25 cellular contexts compared by ENCODE assay signal in genomic region chr13:36548129-36548528, GRCh38.
DNase-seq lines count a peak whose midpoint lies in the region; ATAC-seq and TF ChIP-seq lines count a peak whose summit lies in the region.
"Had no signal": no experiment of that assay in that cellular context is flagged by ENCODE, and none has a peak within 500 bp of the region (broad histone marks: within the 10 kb centered on the region; RNA-seq: fewer than 3 reads in every experiment).

No MANE protein-coding gene starts in this region.

- H3K4me1 ChIP-seq in right atrium auricular region (peaks cover 0 to 4% of the 10 kb centered on the region in 2 donors), psoas muscle (no peaks in the 10 kb centered on the region)
- H3K4me1 ChIP-seq: HAP-1, left lung had no signal

- H3K9me3 ChIP-seq in right atrium auricular region: no peaks in the 10 kb centered on the region
- H3K9me3 ChIP-seq in psoas muscle: no peaks in the 10 kb centered on the region
- H3K9me3 ChIP-seq: HAP-1, left lung, ovary had no signal

- no peak overlapping the region for H3K4me3 ChIP-seq in right atrium auricular region
- no peak overlapping the region for H3K4me3 ChIP-seq in psoas muscle
- H3K4me3 ChIP-seq: HAP-1, left lung, ovary, SK-N-MC, skin epidermis had no signal

- H3K27me3 ChIP-seq in right atrium auricular region (no peaks in the 10 kb centered on the region), psoas muscle (ENCODE audit: insufficient read depth in 3 of 3, low read length in 2 of 3) (no peaks in the 10 kb centered on the region)
- H3K27me3 ChIP-seq: left lung, ovary had no signal

- peak; percentile 62 for ATAC-seq in Right ventricle myocardium inferior
- ATAC-seq in psoas muscle: no peak
- ATAC-seq: activated CD4-positive, CD25-positive, alpha-beta regulatory T cell treated with anti-CD3 and anti-CD28 coated beads, Interleukin-2, amount 50 U/mL, for 24 hours; CD8-positive, alpha-beta T cell; left lung; stimulated activated memory B cell treated with anti-CD40 and anti-IgM and Interleukin-4, amounts not matched to agents 10 μg/mL and 1 μg/mL and 100 μg/mL, for 72 hours had no signal

- no peak for DNase-seq in Right ventricle myocardium inferior (ENCODE audit: missing footprints)
- DNase-seq in right atrium auricular region (ENCODE audit: low spot score): no peak
- DNase-seq in NCI-H1930 (lab: John Stamatoyannopoulos, UW): peak; percentile 30 to 53
- peak; percentile 18 to 40 for DNase-seq in SHP77 (lab: John Stamatoyannopoulos, UW)
- peak; percentile 16 for DNase-seq in myocyte (ENCODE audit: low read depth)
- no peak for DNase-seq in psoas muscle
- DNase-seq in dermis blood vessel endothelial cell: no peak
- DNase-seq in activated CD4-positive, alpha-beta T cell treated with anti-CD3 and anti-CD28 coated beads, Interleukin-2, amount 50 U/mL, for 48 hours: no peak
- DNase-seq: ACHN; activated CD4-positive, alpha-beta memory T cell treated with anti-CD3 and anti-CD28 coated beads, Interleukin-2, amount 10 ng/mL, durations not matched to agents 7 days and 5 days; activated naive CD4-positive, alpha-beta T cell treated with anti-CD3 and anti-CD28 coated beads for 36 hours; CD8-positive, alpha-beta T cell; KBM-7; left lung; mesendoderm; NCI-H1436; NCI-H2227 treated with DMSO at 0.1 percent for 48 hours; ovary; retina had no signal

- no peak for TF ChIP-seq CTCF in right atrium auricular region (IDR thresholded peaks at IDR 0.05)
- no peak for TF ChIP-seq CTCF in psoas muscle (IDR thresholded peaks at IDR 0.05)

- WGBS in psoas muscle, 3 donors: 29 to 41% (median 31%) methylated on average over 9 of the region's 9 CpGs

- H3K36me3 ChIP-seq in right atrium auricular region (no peaks in the 10 kb centered on the region), psoas muscle (ENCODE audit: insufficient read depth in 1 of 2, low read depth in 1 of 2) (no peaks in the 10 kb centered on the region)
- H3K36me3 ChIP-seq: HAP-1, left lung, ovary had no signal

- intact Hi-C loops in Right ventricle myocardium inferior (cut with DNase I): no loop called here
- intact Hi-C loops in psoas muscle (cut with DNase I): no loop called here

- H3K27ac ChIP-seq in right atrium auricular region (no peak overlapping the region), psoas muscle (no peak overlapping the region)
- H3K27ac ChIP-seq: HL-60, left lung, ovary, SK-N-MC, skin epidermis had no signal

Comparison
In these comparisons a context has a peak if more than half of its experiments do, and no peak if none do; other contexts are left out.
1. DNase-seq: peak in NCI-H1930 (2 of 2), SHP77 (2 of 2) and myocyte (single experiment); none in Right ventricle myocardium inferior (single experiment), right atrium auricular region (single experiment), psoas muscle (0 of 2), dermis blood vessel endothelial cell (single experiment) and activated CD4-positive, alpha-beta T cell treated with anti-CD3 and anti-CD28 coated beads, Interleukin-2, amount 50 U/mL, for 48 hours (0 of 2).